In the genomic region with DNA sequence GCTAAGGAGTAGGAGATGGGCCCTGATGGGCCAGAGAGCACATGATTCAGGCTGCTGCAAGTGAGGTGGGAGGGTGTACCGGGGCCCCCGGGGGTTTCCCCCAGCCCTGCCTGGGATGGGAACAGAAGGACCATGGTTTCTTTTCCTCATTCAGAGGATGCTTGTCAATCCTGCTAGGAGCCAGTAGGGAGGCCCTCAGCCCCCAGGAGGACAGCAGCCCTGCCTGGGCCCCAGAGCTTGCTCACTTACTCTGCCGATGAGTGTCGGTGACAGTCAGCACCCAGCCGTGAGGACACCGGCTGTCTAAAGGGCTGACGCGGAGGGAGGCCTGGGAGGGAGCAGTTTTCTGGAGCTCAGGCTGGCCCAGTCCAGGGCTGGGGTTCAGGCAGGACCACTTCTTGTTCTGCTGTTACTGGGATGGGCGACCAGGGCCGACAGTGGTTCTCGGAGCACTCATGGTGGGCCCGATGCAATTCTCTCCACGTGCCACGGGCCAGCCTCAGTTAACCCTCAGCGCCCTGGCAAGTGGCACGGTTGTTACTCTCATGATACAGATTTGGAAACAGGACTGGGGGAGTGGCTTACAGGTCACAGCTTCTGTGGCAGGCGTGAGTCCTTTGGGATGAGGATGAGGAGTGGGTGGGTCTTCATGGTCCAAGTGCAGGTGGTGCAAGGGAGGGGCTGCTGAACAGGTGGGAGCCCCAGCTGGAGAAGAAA, we compare ENCODE assay signal across 8 cellular contexts. TPM values are rescaled to one million over a fixed set of nuclear protein-coding genes. Genes with fewer than 3 reads are reported as not detected.
DNase-seq lines count a peak whose midpoint lies in the region; ATAC-seq, FAIRE-seq and TF ChIP-seq lines count a peak whose summit lies in the region.

No MANE protein-coding gene starts in this region.

- H3K27ac ChIP-seq in BLaER1 (no peak overlapping the region), Karpas-422 (ENCODE audit: low read length) (no peak overlapping the region), muscle layer of duodenum (ENCODE audit: low read length) (no peak overlapping the region)

- H2AFZ ChIP-seq in Karpas-422 (ENCODE audit: low read length), result no peak overlapping the region

- H3K4me1 ChIP-seq in BLaER1, result peaks cover 68% of the 10 kb centered on the region
- peaks cover 34% of the 10 kb centered on the region for H3K4me1 ChIP-seq in Karpas-422 (ENCODE audit: low read length)
- peaks cover 10 to 32% of the 10 kb centered on the region in 2 donors for H3K4me1 ChIP-seq in muscle layer of duodenum (ENCODE audit: control insufficient read depth in 1 of 2, insufficient read depth in 2 of 2, low read length in 2 of 2)

- H3K4me2 ChIP-seq in BLaER1, result peak overlapping the region; percentile 100
- H3K4me2 ChIP-seq in Karpas-422 (ENCODE audit: low read depth, low read length, poor library complexity, severe bottlenecking), result peak overlapping the region; percentile 84

- H3K9me3 ChIP-seq in BLaER1 (no peaks in the 10 kb centered on the region), Karpas-422 (ENCODE audit: low read length) (no peaks in the 10 kb centered on the region), muscle layer of duodenum (ENCODE audit: control insufficient read depth in 1 of 2, low read length in 2 of 2) (no peaks in the 10 kb centered on the region)

- no peak for FAIRE-seq in bronchial epithelial cell (lab: Jason Lieb, UNC)

- H3K79me2 ChIP-seq in Karpas-422 (ENCODE audit: low read length), result peaks cover 24% of the 10 kb centered on the region

- no peak for ATAC-seq in GM18517 (IDR thresholded peaks at IDR 0.05; ENCODE audit: unreplicated experiment)
- no peak for ATAC-seq in HG03378 (IDR thresholded peaks at IDR 0.05; ENCODE audit: unreplicated experiment)

- H3K9ac ChIP-seq in BLaER1, result peak overlapping the region; percentile 92
- H3K9ac ChIP-seq in Karpas-422 (ENCODE audit: low read length), result peak overlapping the region; percentile 90

- TF ChIP-seq CTCF in bronchial epithelial cell (IDR thresholded peaks at IDR 0.05; ENCODE audit: insufficient read depth, low read length, severe bottlenecking), result no peak

- H3K36me3 ChIP-seq in BLaER1, result peaks cover 22% of the 10 kb centered on the region; the same call in 1 of the 2 replicates
- H3K36me3 ChIP-seq in Karpas-422 (ENCODE audit: insufficient read depth, low read length), result no peaks in the 10 kb centered on the region
- peaks cover 11% of the 10 kb centered on the region for H3K36me3 ChIP-seq in bronchial epithelial cell (ENCODE audit: control insufficient read depth, insufficient read depth, low read length)
- H3K36me3 ChIP-seq in muscle layer of duodenum (ENCODE audit: control insufficient read depth in 1 of 2, insufficient read depth in 2 of 2, low read length in 2 of 2), result no peaks in the 10 kb centered on the region

- H4K20me1 ChIP-seq in BLaER1 (peaks cover 58% of the 10 kb centered on the region), Karpas-422 (ENCODE audit: insufficient read depth, low read depth, low read length) (peaks cover 11% of the 10 kb centered on the region; the same call in 1 of the 2 replicates)

- H3K27me3 ChIP-seq in BLaER1, result no peaks in the 10 kb centered on the region
- H3K27me3 ChIP-seq in Karpas-422 (ENCODE audit: low read length), result no peaks in the 10 kb centered on the region
- H3K27me3 ChIP-seq in bronchial epithelial cell (ENCODE audit: control insufficient read depth, insufficient read depth, low read length), result no peaks in the 10 kb centered on the region
- no peaks in the 10 kb centered on the region for H3K27me3 ChIP-seq in muscle layer of duodenum (ENCODE audit: low read depth, low read length)

- H3K4me3 ChIP-seq in BLaER1, result peak overlapping the region; percentile 96
- H3K4me3 ChIP-seq in Karpas-422 (ENCODE audit: low read length), result peak overlapping the region; percentile 84
- peak overlapping the region; percentile 80 for H3K4me3 ChIP-seq in bronchial epithelial cell (ENCODE audit: low read depth, low read length)
- H3K4me3 ChIP-seq in muscle layer of duodenum (ENCODE audit: low read depth in 1 of 2, low read length in 2 of 2), result peak overlapping the region; percentile 57 to 85

- H3K9me2 ChIP-seq in Karpas-422 (replicated peaks; ENCODE audit: insufficient read depth, low read length), result no peaks in the 10 kb centered on the region

- no peak for DNase-seq in Karpas-422
- DNase-seq in bronchial epithelial cell (ENCODE audit: low read depth), result no peak
- DNase-seq in SW 1271 (lab: John Stamatoyannopoulos, UW), result no peak
- DNase-seq in medulla oblongata (ENCODE audit: extremely low spot score), result no peak

RNA-seq across cellular contexts. Expression of a gene that starts 1.8 kb away (rescaled TPM):
- 36.0 and 47.7 TPM in 2 replicates for total RNA-seq in Karpas-422 (2014; rRNA removed; shearing (Covaris generic); ENCODE audit: low replicate concordance)
- total RNA-seq in bronchial epithelial cell, result 114 and 136 TPM in 2 replicates

RNA-seq across cellular contexts. Expression of a gene that starts 11.5 kb away (rescaled TPM):
- total RNA-seq in Karpas-422 (2014; rRNA removed; shearing (Covaris generic); ENCODE audit: low replicate concordance), result 35.9 and 64.6 TPM in 2 replicates
- 45.3 and 45.4 TPM in 2 replicates for total RNA-seq in bronchial epithelial cell

RNA-seq across cellular contexts. Expression of a gene that starts 17.0 kb away (rescaled TPM):
- 18.8 and 34.4 TPM in 2 replicates for total RNA-seq in Karpas-422 (2014; rRNA removed; shearing (Covaris generic); ENCODE audit: low replicate concordance)
- total RNA-seq in bronchial epithelial cell, result 30.7 and 34.2 TPM in 2 replicates

RNA-seq across cellular contexts. Expression of a gene that starts 28.6 kb away (rescaled TPM):
- 27.5 and 44.3 TPM in 2 replicates for total RNA-seq in Karpas-422 (2014; rRNA removed; shearing (Covaris generic); ENCODE audit: low replicate concordance)
- total RNA-seq in bronchial epithelial cell, result 23.6 and 33.7 TPM in 2 replicates

RNA-seq across cellular contexts. Expression of a gene that starts 55.6 kb away (rescaled TPM):
- 46.9 and 115 TPM in 2 replicates for total RNA-seq in Karpas-422 (2014; rRNA removed; shearing (Covaris generic); ENCODE audit: low replicate concordance)
- 64.2 and 81.8 TPM in 2 replicates for total RNA-seq in bronchial epithelial cell
